In the genomic region with DNA sequence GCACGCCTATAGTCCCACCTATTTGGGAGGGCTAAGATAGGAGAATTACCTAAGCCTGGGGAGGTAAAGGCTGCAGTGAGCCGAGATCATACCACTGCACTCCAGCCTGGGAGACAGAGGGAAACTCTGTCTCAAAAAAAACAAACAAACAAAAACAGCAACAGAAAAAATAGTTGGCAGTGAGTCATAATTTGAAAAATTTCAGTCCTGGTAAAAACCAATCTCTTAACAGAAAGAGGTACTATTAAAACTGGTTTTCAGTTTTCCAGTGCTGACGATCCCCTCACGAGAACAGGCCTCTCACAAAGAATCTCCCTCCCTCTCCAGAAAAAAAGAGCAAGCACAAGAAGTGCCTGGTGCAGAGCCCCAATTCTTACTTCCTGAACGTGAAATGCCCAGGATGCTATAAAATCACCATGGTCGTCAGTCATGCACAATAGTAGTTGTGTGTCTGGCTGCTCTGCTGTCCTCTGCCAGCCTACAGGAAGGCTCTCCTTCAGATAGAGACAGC, we compare ENCODE assay signal across 9 cellular contexts. TPM values are rescaled to one million over a fixed set of nuclear protein-coding genes. Genes with fewer than 3 reads are reported as not detected.
A peak's percentile ranks its signal among the peaks of the same experiment; 100 is the strongest.
DNase-seq lines count a peak whose midpoint lies in the region; ATAC-seq and TF ChIP-seq lines count a peak whose summit lies in the region.
"Had no signal": no experiment of that assay in that cellular context is flagged by ENCODE, and none has a peak within 500 bp of the region (broad histone marks: within the 10 kb centered on the region; RNA-seq: fewer than 3 reads in every experiment).

No MANE protein-coding gene starts in this region.

- H3K27me3 Mint-ChIP-seq in neural progenitor cell (ENCODE audit: insufficient read depth, low read depth): no peaks in the 10 kb centered on the region

- no peaks in the 10 kb centered on the region for H3K9me3 Mint-ChIP-seq in neural progenitor cell

- H2AFZ ChIP-seq in fibroblast of lung (ENCODE audit: low read length) (no peak overlapping the region), neural progenitor cell (replicated peaks) (no peak overlapping the region)

- peak overlapping the region; percentile 75 for H3K27ac ChIP-seq in fibroblast of lung (ENCODE audit: insufficient read depth, low read length)
- peak overlapping the region; percentile 81 for H3K27ac ChIP-seq in neural progenitor cell

- H3K27ac Mint-ChIP-seq in neural progenitor cell: peak overlapping the region; percentile 99

- H3K4me3 Mint-ChIP-seq in neural progenitor cell: peak overlapping the region; percentile 74

- peaks cover 73% of the 10 kb centered on the region for H3K79me2 ChIP-seq in fibroblast of lung (ENCODE audit: control insufficient read depth, insufficient read depth, low read length)
- H3K79me2 ChIP-seq in neural progenitor cell (ENCODE audit: low read depth): peaks cover 81% of the 10 kb centered on the region

- no peak for DNase-seq in Right ventricle myocardium inferior (ENCODE audit: missing footprints)
- no peak for DNase-seq in cardiac septum (ENCODE audit: low spot score)
- DNase-seq in fibroblast of lung (ENCODE audit: low read depth in 2 of 2): no peak
- DNase-seq in neural progenitor cell (ENCODE audit: low spot score): no peak
- no peak for DNase-seq in NCI-H82 (lab: John Stamatoyannopoulos, UW)
- DNase-seq: SHP77 treated with DMSO at 0.1 percent for 48 hours had no signal

- peak; percentile 12 for ATAC-seq in Right ventricle myocardium inferior
- ATAC-seq in GM19397 (IDR thresholded peaks at IDR 0.05; ENCODE audit: unreplicated experiment): no peak
- no peak for ATAC-seq in HG03045 (IDR thresholded peaks at IDR 0.05; ENCODE audit: unreplicated experiment)
- ATAC-seq in GM21367 (IDR thresholded peaks at IDR 0.05; ENCODE audit: unreplicated experiment): no peak

- H3K4me1 ChIP-seq in fibroblast of lung (ENCODE audit: control insufficient read depth, extremely low read depth, insufficient read depth, low read length): peaks cover 16% of the 10 kb centered on the region
- peaks cover 19% of the 10 kb centered on the region for H3K4me1 ChIP-seq in neural progenitor cell

- H3K4me2 ChIP-seq in fibroblast of lung (ENCODE audit: extremely low read depth, insufficient read depth, low read length): peak overlapping the region; percentile 59
- H3K4me2 ChIP-seq in neural progenitor cell: peak overlapping the region; percentile 40

- TF ChIP-seq CTCF in fibroblast of lung (conservative IDR thresholded peaks at IDR 0.05 in 1 of 2, IDR thresholded peaks at IDR 0.05 in 1 of 2; ENCODE audit: low read depth in 1 of 2, low read length in 2 of 2) (no peak), neural progenitor cell (IDR thresholded peaks at IDR 0.05) (no peak)

- H3K36me3 ChIP-seq in fibroblast of lung (ENCODE audit: control insufficient read depth, insufficient read depth, low read length) (no peaks in the 10 kb centered on the region), neural progenitor cell (no peaks in the 10 kb centered on the region)

- peak overlapping the region in 1 of 4 experiments; percentile 14 for H3K4me3 ChIP-seq in fibroblast of lung (replicated peaks in 1 of 4; ENCODE audit: control extremely low read depth in 1 of 4, insufficient read depth in 1 of 4, low read depth in 3 of 4, low read length in 4 of 4)
- H3K4me3 ChIP-seq in neural progenitor cell: no peak overlapping the region

- intact Hi-C loops in Right ventricle myocardium inferior (cut with DNase I): no loop called here
- intact Hi-C loops in cardiac septum (cut with DNase I): loop anchor here (5.0 kb wide), 1 partner anchor 48 kb away; no protein-coding TSS in a partner anchor

- H3K27me3 ChIP-seq in fibroblast of lung (ENCODE audit: control insufficient read depth, insufficient read depth, low read length) (no peaks in the 10 kb centered on the region), neural progenitor cell (no peaks in the 10 kb centered on the region)

- peaks cover 18% of the 10 kb centered on the region for H3K4me1 Mint-ChIP-seq in neural progenitor cell

- peaks cover 33% of the 10 kb centered on the region for H3F3A ChIP-seq in neural progenitor cell (ENCODE audit: low read depth)

- H3K9me3 ChIP-seq in fibroblast of lung (ENCODE audit: control insufficient read depth, insufficient read depth, low read depth, low read length) (no peaks in the 10 kb centered on the region), neural progenitor cell (ENCODE audit: low read depth) (no peaks in the 10 kb centered on the region)

- H4K20me1 ChIP-seq in fibroblast of lung (ENCODE audit: control insufficient read depth, extremely low read depth, insufficient read depth, low read length): peaks cover 4% of the 10 kb centered on the region
- H4K20me1 ChIP-seq in neural progenitor cell (ENCODE audit: low read depth): peaks cover 27% of the 10 kb centered on the region

- H3K36me3 Mint-ChIP-seq in neural progenitor cell: no peaks in the 10 kb centered on the region

- H3K9ac ChIP-seq in fibroblast of lung (ENCODE audit: insufficient read depth, low read length) (no peak overlapping the region), neural progenitor cell (no peak overlapping the region)

RNA-seq across cellular contexts. Expression of gene MAP4, which starts 22.8 kb away (rescaled TPM):
- total RNA-seq in Right ventricle myocardium inferior: 520 TPM
- total RNA-seq in cardiac septum: 1,491 TPM
- 81.7 and 152 TPM in 2 replicates for total RNA-seq in fibroblast of lung
- 243 and 256 TPM in 2 replicates for polyA plus RNA-seq in fibroblast of lung
- 314 and 333 TPM in 2 replicates for polyA plus RNA-seq in fibroblast of lung (2012)
- polyA minus RNA-seq in fibroblast of lung (ENCODE audit: low replicate concordance): 304 and 360 TPM in 2 replicates
- total RNA-seq in neural progenitor cell (ENCODE audit: low replicate concordance): 54.6 and 66.6 TPM in 2 replicates
